Comparison of ENCODE assay signal across 20 cellular contexts in the genomic region with DNA sequence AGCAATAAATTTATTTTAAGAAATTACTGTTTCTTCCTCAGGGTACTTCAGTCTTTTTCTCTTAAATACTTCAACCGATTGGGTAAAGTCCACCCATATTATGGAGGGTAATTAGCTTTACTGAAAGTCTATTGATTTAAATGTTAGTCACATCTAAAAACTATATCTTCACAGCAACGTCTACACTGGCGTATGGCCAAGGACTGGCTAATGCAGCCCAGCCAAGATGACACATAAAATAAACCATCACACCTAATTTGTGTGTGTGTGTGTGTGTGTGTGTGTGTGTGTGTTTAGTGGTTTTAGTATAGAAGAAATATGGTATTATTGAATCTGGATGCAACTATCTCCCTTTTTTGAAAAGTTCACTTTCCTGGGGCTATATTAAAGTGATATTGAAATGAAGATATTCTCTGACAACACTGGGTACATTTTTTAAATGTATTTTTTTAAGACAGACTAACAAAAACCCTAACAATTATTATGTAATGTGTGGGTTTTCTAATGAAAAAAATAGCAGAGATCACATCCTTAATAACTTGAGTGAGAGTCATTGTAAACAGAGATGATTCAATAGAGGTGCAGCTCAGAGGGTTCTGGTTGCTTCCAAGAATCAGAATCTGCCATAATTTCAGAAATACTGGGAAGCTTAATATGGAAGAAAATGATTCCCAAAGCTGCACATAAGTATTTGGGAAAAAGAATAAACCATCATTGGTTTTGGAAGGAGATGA.
A peak's percentile ranks its signal among the peaks of the same experiment; 100 is the strongest.
DNase-seq lines count a peak whose midpoint lies in the region; ATAC-seq, FAIRE-seq and TF ChIP-seq lines count a peak whose summit lies in the region.
"Had no signal": no experiment of that assay in that cellular context is flagged by ENCODE, and none has a peak within 500 bp of the region (broad histone marks: within the 10 kb centered on the region; RNA-seq: fewer than 3 reads in every experiment).

No MANE protein-coding gene starts in this region.

- no peak for TF ChIP-seq CTCF in PC-3 (conservative IDR thresholded peaks at IDR 0.05; ENCODE audit: low read depth, low read length)
- no peak for TF ChIP-seq CTCF in bronchial epithelial cell (IDR thresholded peaks at IDR 0.05; ENCODE audit: insufficient read depth, low read length, severe bottlenecking)
- TF ChIP-seq CTCF in mesothelial cell of epicardium (IDR thresholded peaks at IDR 0.05; ENCODE audit: unreplicated experiment), result no peak

- H3K9me3 Mint-ChIP-seq in mesothelial cell of epicardium, result peaks cover 14% of the 10 kb centered on the region
- H3K9me3 Mint-ChIP-seq in activated T-helper 1 cell treated with anti-CD3 and anti-CD28 coated beads, Interleukin-12 subunit alpha, Interleukin-12 subunit beta, Interleukin-2, Interleukin-4 antibody, amounts not matched to agents 30 ng/mL and 10 ng/mL and 1 ng/mL, durations not matched to agents 14 hours and 24 hours and 36 hours, result peaks cover 8% of the 10 kb centered on the region

- BruUV-seq in PC-3 (replicated peaks; lab: Mats Ljungman, UMichigan), result no TSS peak

- no peaks in the 10 kb centered on the region for H3K9me3 ChIP-seq in PC-3 (ENCODE audit: low read length)
- H3K9me3 ChIP-seq: HAP-1, SJCRH30 had no signal

- H3F3A ChIP-seq in PC-3 (ENCODE audit: low read length, unreplicated experiment), result no peaks in the 10 kb centered on the region

- peak overlapping the region; percentile 35 for H3K27ac Mint-ChIP-seq in mesothelial cell of epicardium
- H3K27ac Mint-ChIP-seq in activated T-helper 1 cell treated with anti-CD3 and anti-CD28 coated beads, Interleukin-12 subunit alpha, Interleukin-12 subunit beta, Interleukin-2, Interleukin-4 antibody, amounts not matched to agents 30 ng/mL and 10 ng/mL and 1 ng/mL, durations not matched to agents 14 hours and 24 hours and 36 hours, result no peak overlapping the region
- H3K27ac Mint-ChIP-seq: CD8-positive, alpha-beta memory T cell had no signal

- no peaks in the 10 kb centered on the region for H3K27me3 ChIP-seq in PC-3 (ENCODE audit: low read length)
- H3K27me3 ChIP-seq in bronchial epithelial cell (ENCODE audit: control insufficient read depth, insufficient read depth, low read length), result no peaks in the 10 kb centered on the region
- H3K27me3 ChIP-seq: SJCRH30 had no signal

- no peak overlapping the region for H2AFZ ChIP-seq in PC-3 (ENCODE audit: low read length)

- DNase-seq in HT1080 (ENCODE audit: low read depth) (peak; percentile 32), PC-3 (peak; percentile 97), bronchial epithelial cell (ENCODE audit: low read depth) (peak; percentile 86), mesothelial cell of epicardium (ENCODE audit: low spot score in 2 of 2, unreplicated experiment in 2 of 2) (no peak), activated T-cell treated with anti-CD3 and anti-CD28 coated beads for 4 hours (no peak), caudate nucleus (lab: John Stamatoyannopoulos, UW) (no peak)
- no peak for DNase-seq in activated T-helper 1 cell treated with anti-CD3 and anti-CD28 coated beads, Interleukin-12 subunit alpha, Interleukin-12 subunit beta, Interleukin-2, Interleukin-4 antibody, amounts not matched to agents 30 ng/mL and 10 ng/mL and 1 ng/mL, durations not matched to agents 14 hours and 24 hours and 36 hours (ENCODE audit: low spot score)
- DNase-seq: CD8-positive, alpha-beta memory T cell; DMS153; IMR-90; Kasumi-1; MV-4-11; NCI-H1417 treated with DMSO at 0.1 percent for 48 hours; NCI-H2029; NCI-H510A; RPMI8226; SJCRH30 had no signal

- POLR2A ChIA-PET in PC-3 (lab: Charles Lee; ENCODE audit: unreplicated experiment), result no interaction called here

- no peaks in the 10 kb centered on the region for H3K79me2 ChIP-seq in PC-3 (ENCODE audit: low read length)

- peak; percentile 90 for ATAC-seq in PC-3
- ATAC-seq: GM12878 had no signal

- peaks cover 19% of the 10 kb centered on the region for H3K4me1 ChIP-seq in PC-3 (ENCODE audit: insufficient read depth, low read length)
- H3K4me1 ChIP-seq: SJCRH30 had no signal

- H3K9ac ChIP-seq in PC-3 (ENCODE audit: low read length), result no peak overlapping the region

- H3K4me1 Mint-ChIP-seq in mesothelial cell of epicardium, result peaks cover 24% of the 10 kb centered on the region
- H3K4me1 Mint-ChIP-seq in activated T-helper 1 cell treated with anti-CD3 and anti-CD28 coated beads, Interleukin-12 subunit alpha, Interleukin-12 subunit beta, Interleukin-2, Interleukin-4 antibody, amounts not matched to agents 30 ng/mL and 10 ng/mL and 1 ng/mL, durations not matched to agents 14 hours and 24 hours and 36 hours (ENCODE audit: low read depth), result no peaks in the 10 kb centered on the region
- H3K4me1 Mint-ChIP-seq: CD8-positive, alpha-beta memory T cell had no signal

- H3K27me3 Mint-ChIP-seq in mesothelial cell of epicardium (ENCODE audit: low read depth), result no peaks in the 10 kb centered on the region
- H3K27me3 Mint-ChIP-seq in activated T-helper 1 cell treated with anti-CD3 and anti-CD28 coated beads, Interleukin-12 subunit alpha, Interleukin-12 subunit beta, Interleukin-2, Interleukin-4 antibody, amounts not matched to agents 30 ng/mL and 10 ng/mL and 1 ng/mL, durations not matched to agents 14 hours and 24 hours and 36 hours (ENCODE audit: insufficient read depth), result no peaks in the 10 kb centered on the region
- H3K27me3 Mint-ChIP-seq: CD8-positive, alpha-beta memory T cell had no signal

- H3K36me3 ChIP-seq in PC-3 (ENCODE audit: low read depth, low read length) (no peaks in the 10 kb centered on the region), bronchial epithelial cell (ENCODE audit: control insufficient read depth, insufficient read depth, low read length) (no peaks in the 10 kb centered on the region)
- H3K36me3 ChIP-seq: HAP-1, SJCRH30 had no signal

- intact Hi-C loops in PC-3 (cut with micrococcal nuclease), result loop anchor here (1.0 kb wide), 1 partner anchor 472 kb away; no protein-coding TSS in a partner anchor
- intact Hi-C loops in activated T-helper 1 cell treated with anti-CD3 and anti-CD28 coated beads, Interleukin-12 subunit alpha, Interleukin-12 subunit beta, Interleukin-2, Interleukin-4 antibody, amounts not matched to agents 30 ng/mL and 10 ng/mL and 1 ng/mL, durations not matched to agents 14 hours and 24 hours and 36 hours (cut with micrococcal nuclease), result no loop called here

- no peaks in the 10 kb centered on the region for H4K20me1 ChIP-seq in PC-3 (ENCODE audit: low read length)

- peak overlapping the region; percentile 11 for H3K4me2 ChIP-seq in PC-3 (ENCODE audit: low read length)

- no peak overlapping the region for H3K4me3 ChIP-seq in PC-3 (ENCODE audit: low read length)
- no peak overlapping the region for H3K4me3 ChIP-seq in bronchial epithelial cell (ENCODE audit: low read depth, low read length)
- H3K4me3 ChIP-seq: GM12878, HAP-1, SJCRH30 had no signal

- FAIRE-seq in bronchial epithelial cell (lab: Jason Lieb, UNC), result no peak
- FAIRE-seq: GM12878, GM18507 had no signal

- H3K27ac ChIP-seq in PC-3 (ENCODE audit: low read length) (0 out of 2 replicates have a peak overlapping the region, but pooled peaks have one; percentile 1), caudate nucleus (ENCODE audit: low read depth, low read length) (no peak overlapping the region)
- H3K27ac ChIP-seq: SJCRH30 had no signal

- peaks cover 3% of the 10 kb centered on the region for H3K36me3 Mint-ChIP-seq in mesothelial cell of epicardium
- no peaks in the 10 kb centered on the region for H3K36me3 Mint-ChIP-seq in activated T-helper 1 cell treated with anti-CD3 and anti-CD28 coated beads, Interleukin-12 subunit alpha, Interleukin-12 subunit beta, Interleukin-2, Interleukin-4 antibody, amounts not matched to agents 30 ng/mL and 10 ng/mL and 1 ng/mL, durations not matched to agents 14 hours and 24 hours and 36 hours (ENCODE audit: low read depth)
- H3K36me3 Mint-ChIP-seq: CD8-positive, alpha-beta memory T cell had no signal

- CTCF ChIA-PET in PC-3 (lab: Charles Lee), result no interaction called here

- no peaks in the 10 kb centered on the region for H3K9me2 ChIP-seq in PC-3 (replicated peaks; ENCODE audit: low read length)

- no peak overlapping the region for H3K4me3 Mint-ChIP-seq in mesothelial cell of epicardium
- H3K4me3 Mint-ChIP-seq in activated T-helper 1 cell treated with anti-CD3 and anti-CD28 coated beads, Interleukin-12 subunit alpha, Interleukin-12 subunit beta, Interleukin-2, Interleukin-4 antibody, amounts not matched to agents 30 ng/mL and 10 ng/mL and 1 ng/mL, durations not matched to agents 14 hours and 24 hours and 36 hours, result no peak overlapping the region
- H3K4me3 Mint-ChIP-seq: CD8-positive, alpha-beta memory T cell had no signal

Comparison
In these comparisons a context has a peak if more than half of its experiments do, and no peak if none do; other contexts are left out.
1. DNase-seq: peak in HT1080 (single experiment), PC-3 (single experiment) and bronchial epithelial cell (single experiment); none in mesothelial cell of epicardium (0 of 2), activated T-cell treated with anti-CD3 and anti-CD28 coated beads for 4 hours (single experiment), activated T-helper 1 cell treated with anti-CD3 and anti-CD28 coated beads, Interleukin-12 subunit alpha, Interleukin-12 subunit beta, Interleukin-2, Interleukin-4 antibody, amounts not matched to agents 30 ng/mL and 10 ng/mL and 1 ng/mL, durations not matched to agents 14 hours and 24 hours and 36 hours (single experiment) and caudate nucleus (0 of 61).